ENCODE assay signal across 26 cellular contexts in the genomic region with DNA sequence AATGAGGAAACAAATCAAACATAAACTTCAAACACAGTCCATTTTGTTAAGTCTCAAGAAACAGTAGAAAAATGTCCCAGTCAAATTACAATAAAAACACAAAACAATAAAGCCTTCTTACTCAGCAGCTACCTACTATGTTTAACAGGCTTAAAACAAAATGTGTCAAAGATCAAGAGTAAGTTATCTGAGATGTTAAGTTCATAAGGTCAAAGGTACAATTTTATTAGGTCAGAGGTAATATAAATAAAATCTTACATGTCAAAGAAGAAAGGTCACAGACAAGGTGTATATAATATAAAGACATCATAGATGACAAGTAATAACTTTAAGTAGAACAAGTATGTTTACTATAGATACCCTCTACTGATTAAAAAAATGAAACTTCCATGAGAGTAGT.
"Had no signal": no experiment of that assay in that cellular context is flagged by ENCODE, and none has a peak within 500 bp of the region (broad histone marks: within the 10 kb centered on the region; RNA-seq: fewer than 3 reads in every experiment).

No MANE protein-coding gene starts in this region.

- ATAC-seq: activated CD4-positive, alpha-beta T cell treated with anti-CD3 and anti-CD28 coated beads for 36 hours; activated CD8-positive, alpha-beta memory T cell treated with anti-CD3 and anti-CD28 coated beads, Interleukin-2, amount 10 ng/mL, durations not matched to agents 7 days and 5 days; activated CD8-positive, alpha-beta T cell treated with anti-CD3 and anti-CD28 coated beads, Interleukin-2, amount 10 ng/mL, durations not matched to agents 7 days and 5 days; activated naive CD8-positive, alpha-beta T cell treated with anti-CD3 and anti-CD28 coated beads, Interleukin-2, amount 50 U/mL, for 24 hours; heart right ventricle; naive thymus-derived CD4-positive, alpha-beta T cell had no signal

- H3K27me3 ChIP-seq: esophagus squamous epithelium, heart right ventricle, right atrium auricular region, tibial nerve had no signal

- H3K4me1 ChIP-seq: esophagus squamous epithelium, heart right ventricle, parathyroid adenoma, right atrium auricular region, tibial nerve had no signal

- H3K4me1 Mint-ChIP-seq: activated CD4-positive, alpha-beta T cell treated with anti-CD3 and anti-CD28 coated beads for 36 hours; activated CD8-positive, alpha-beta memory T cell treated with anti-CD3 and anti-CD28 coated beads, Interleukin-2, amount 10 ng/mL, durations not matched to agents 7 days and 5 days; activated naive CD4-positive, alpha-beta T cell treated with anti-CD3 and anti-CD28 coated beads, Interleukin-2, amount 50 U/mL, for 24 hours; activated naive CD8-positive, alpha-beta T cell treated with anti-CD3 and anti-CD28 coated beads, Interleukin-2, amount 50 U/mL, for 24 hours had no signal

- H3K9me3 Mint-ChIP-seq: activated naive CD4-positive, alpha-beta T cell treated with anti-CD3 and anti-CD28 coated beads, Interleukin-2, amount 50 U/mL, for 24 hours; activated naive CD8-positive, alpha-beta T cell treated with anti-CD3 and anti-CD28 coated beads, Interleukin-2, amount 50 U/mL, for 24 hours; activated T-helper 2 cell treated with anti-CD3 and anti-CD28 coated beads, Interferon-gamma antibody, Interleukin-2, Interleukin-4, amounts not matched to agents 10 μg/mL and 5 μg/mL and 100 μg/mL, durations not matched to agents 14 hours and 24 hours and 36 hours; dendritic cell treated with granulocyte-macrophage colony-stimulating factor and Interleukin-4, amounts not matched to agents 40 ng/mL and 50 ng/mL, for 4 days; T-helper 2 cell treated with Interferon-gamma antibody and Interleukin-4, amounts not matched to agents 5 μg/mL and 100 μg/mL, for 36 hours had no signal

- H3K27ac Mint-ChIP-seq: activated CD4-positive, alpha-beta T cell treated with anti-CD3 and anti-CD28 coated beads for 36 hours; activated CD8-positive, alpha-beta memory T cell treated with anti-CD3 and anti-CD28 coated beads, Interleukin-2, amount 10 ng/mL, durations not matched to agents 7 days and 5 days; activated CD8-positive, alpha-beta T cell treated with anti-CD3 and anti-CD28 coated beads, Interleukin-2, amount 10 ng/mL, durations not matched to agents 7 days and 5 days; activated naive CD4-positive, alpha-beta T cell treated with anti-CD3 and anti-CD28 coated beads, Interleukin-2, amount 50 U/mL, for 24 hours; activated naive CD8-positive, alpha-beta T cell treated with anti-CD3 and anti-CD28 coated beads, Interleukin-2, amount 50 U/mL, for 24 hours; activated T-helper 2 cell treated with anti-CD3 and anti-CD28 coated beads, Interferon-gamma antibody, Interleukin-2, Interleukin-4, amounts not matched to agents 10 μg/mL and 5 μg/mL and 100 μg/mL, durations not matched to agents 14 hours and 24 hours and 36 hours; dendritic cell treated with granulocyte-macrophage colony-stimulating factor and Interleukin-4, amounts not matched to agents 40 ng/mL and 50 ng/mL, for 4 days; T-helper 2 cell treated with Interferon-gamma antibody and Interleukin-4, amounts not matched to agents 5 μg/mL and 100 μg/mL, for 36 hours had no signal

- DNase-seq: activated CD4-positive, alpha-beta T cell treated with anti-CD3 and anti-CD28 coated beads for 36 hours; activated CD4-positive, CD25-positive, alpha-beta regulatory T cell; activated CD8-positive, alpha-beta memory T cell treated with anti-CD3 and anti-CD28 coated beads, Interleukin-2, amount 10 ng/mL, durations not matched to agents 7 days and 5 days; activated CD8-positive, alpha-beta T cell treated with anti-CD3 and anti-CD28 coated beads, Interleukin-2, amount 10 ng/mL, durations not matched to agents 7 days and 5 days; activated naive CD8-positive, alpha-beta T cell treated with anti-CD3 and anti-CD28 coated beads, Interleukin-2, amount 50 U/mL, for 24 hours; activated T-cell treated with anti-CD3 and anti-CD28 coated beads, Interleukin-2, amount 50 U/mL, for 48 hours; amygdala; caudate nucleus; effector CD4-positive, alpha-beta T cell; esophagus squamous epithelium; foreskin melanocyte; heart right ventricle; midbrain; naive thymus-derived CD4-positive, alpha-beta T cell; stimulated activated CD4-positive, alpha-beta T cell treated with anti-CD3 and anti-CD28 coated beads, Interleukin-15, amount 100 ng/mL, for 24 hours; stimulated activated CD4-positive, alpha-beta T cell treated with anti-CD3 and anti-CD28 coated beads, Interleukin-2, amount 100 ng/mL, for 24 hours; stimulated activated naive CD4-positive, alpha-beta T cell treated with Interleukin-2 at 50 U/mL for 16 hours; T-helper 1 cell had no signal

- H3K9ac ChIP-seq: parathyroid adenoma had no signal

- H3K4me3 Mint-ChIP-seq: activated CD4-positive, alpha-beta T cell treated with anti-CD3 and anti-CD28 coated beads for 36 hours; activated CD8-positive, alpha-beta memory T cell treated with anti-CD3 and anti-CD28 coated beads, Interleukin-2, amount 10 ng/mL, durations not matched to agents 7 days and 5 days; activated CD8-positive, alpha-beta T cell treated with anti-CD3 and anti-CD28 coated beads, Interleukin-2, amount 10 ng/mL, durations not matched to agents 7 days and 5 days; activated naive CD4-positive, alpha-beta T cell treated with anti-CD3 and anti-CD28 coated beads, Interleukin-2, amount 50 U/mL, for 24 hours; activated naive CD8-positive, alpha-beta T cell treated with anti-CD3 and anti-CD28 coated beads, Interleukin-2, amount 50 U/mL, for 24 hours; dendritic cell treated with granulocyte-macrophage colony-stimulating factor and Interleukin-4, amounts not matched to agents 40 ng/mL and 50 ng/mL, for 4 days; naive thymus-derived CD4-positive, alpha-beta T cell; T-helper 2 cell treated with Interferon-gamma antibody and Interleukin-4, amounts not matched to agents 5 μg/mL and 100 μg/mL, for 36 hours had no signal

- H2AFZ ChIP-seq: parathyroid adenoma had no signal

- H3K4me3 ChIP-seq: esophagus squamous epithelium, heart right ventricle, right atrium auricular region, tibial nerve had no signal

- H3K9me3 ChIP-seq: esophagus squamous epithelium, heart right ventricle, right atrium auricular region, tibial nerve had no signal

- H3K79me2 ChIP-seq: parathyroid adenoma had no signal

- H3K27ac ChIP-seq: epithelial cell of prostate, esophagus squamous epithelium, heart right ventricle, parathyroid adenoma, right atrium auricular region, tibial nerve had no signal
